10 cellular contexts compared by ENCODE assay signal in the genomic region with DNA sequence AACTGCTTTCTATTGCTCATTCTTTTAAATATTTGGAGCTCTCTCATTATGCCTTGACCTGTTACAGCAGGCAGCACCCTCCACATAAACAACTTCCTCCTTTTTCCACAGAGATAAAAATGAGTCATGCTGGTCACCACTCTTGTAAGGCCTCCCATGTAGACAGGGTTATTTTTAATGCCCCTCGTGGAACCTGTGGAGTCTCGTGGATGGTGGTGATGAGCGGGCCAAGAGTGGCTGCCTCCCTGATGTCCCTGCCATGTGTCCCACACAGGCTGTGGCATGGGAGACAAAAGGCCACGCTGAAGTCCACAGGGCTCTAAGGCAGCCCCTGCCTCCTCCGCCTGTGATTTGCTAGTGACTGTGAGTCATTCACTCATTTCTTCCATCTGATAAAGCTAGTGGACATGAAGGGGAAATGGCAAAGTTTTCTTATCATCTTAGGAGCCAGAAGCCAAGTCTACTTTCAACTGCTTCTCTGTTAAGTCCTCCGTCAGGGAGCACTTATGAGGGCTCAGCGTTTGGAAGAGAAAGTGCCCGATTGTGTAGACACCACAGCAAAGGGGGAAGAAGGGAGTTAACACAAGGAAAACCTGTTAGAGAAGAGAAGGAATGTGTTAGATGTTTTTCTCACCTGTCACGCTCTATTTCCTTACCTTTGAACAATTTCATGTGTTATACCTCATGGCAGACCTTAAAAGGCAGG.
DNase-seq lines count a peak whose midpoint lies in the region; FAIRE-seq and TF ChIP-seq lines count a peak whose summit lies in the region.
"Had no signal": no experiment of that assay in that cellular context is flagged by ENCODE, and none has a peak within 500 bp of the region (broad histone marks: within the 10 kb centered on the region; RNA-seq: fewer than 3 reads in every experiment).

No MANE protein-coding gene starts in this region.

- H3K27ac Mint-ChIP-seq in immature natural killer cell: no peak overlapping the region

- peaks cover 0 to 2% (median 0%) of the 10 kb centered on the region in 3 donors for H3K27me3 Mint-ChIP-seq in immature natural killer cell (ENCODE audit: low read depth in 3 of 3)

- in situ Hi-C loops in SK-MEL-5 (cut with HindIII; ENCODE audit: low pct_unique_long_range_greater_than_20kb, low sequenced_read_pairs): no loop called here

- no peak overlapping the region for H3K4me3 ChIP-seq in fibroblast of the aortic adventitia (ENCODE audit: low read depth, low read length)
- H3K4me3 ChIP-seq: GM12878 had no signal

- no peaks in the 10 kb centered on the region for H3K4me1 Mint-ChIP-seq in immature natural killer cell

- H3K9me3 Mint-ChIP-seq in immature natural killer cell: peaks cover 2 to 23% (median 16%) of the 10 kb centered on the region in 6 donors

- no peak for TF ChIP-seq POLR2A in GM12892 (IDR thresholded peaks at IDR 0.05; ENCODE audit: low read depth, low read length)

- no peak overlapping the region for H3K4me3 Mint-ChIP-seq in immature natural killer cell

- FAIRE-seq in GM12892 (lab: Jason Lieb, UNC): no peak
- FAIRE-seq: GM12878 had no signal

- peak; percentile 86 for DNase-seq in ELR (ENCODE audit: low read depth)
- peak; percentile 12 for DNase-seq in SK-MEL-5 (ENCODE audit: low read depth, low spot score)
- peak; percentile 80 for DNase-seq in fibroblast of the aortic adventitia (ENCODE audit: low read depth)
- DNase-seq in renal cortical epithelial cell (ENCODE audit: low read depth): peak; percentile 93
- no peak for DNase-seq in GM12892 (ENCODE audit: insufficient read length)
- no peak for DNase-seq in NCI-H1105 treated with DMSO at 0.1 percent for 48 hours (lab: John Stamatoyannopoulos, UW)
- DNase-seq in NCI-H82 treated with DMSO at 0.1 percent for 48 hours (lab: John Stamatoyannopoulos, UW; ENCODE audit: unreplicated experiment): no peak
- DNase-seq in immature natural killer cell: no peak
- DNase-seq: NCI-H345 had no signal

- no peak for TF ChIP-seq CTCF in fibroblast of the aortic adventitia (IDR thresholded peaks at IDR 0.05; ENCODE audit: insufficient read depth, low read length)

- no peaks in the 10 kb centered on the region for H3K36me3 Mint-ChIP-seq in immature natural killer cell

Comparison
In these comparisons a context has a peak if more than half of its experiments do, and no peak if none do; other contexts are left out.
1. DNase-seq: peak in ELR (single experiment), SK-MEL-5 (single experiment), fibroblast of the aortic adventitia (single experiment) and renal cortical epithelial cell (single experiment); none in GM12892 (single experiment), NCI-H1105 treated with DMSO at 0.1 percent for 48 hours (single experiment), NCI-H82 treated with DMSO at 0.1 percent for 48 hours (single experiment) and immature natural killer cell (0 of 3).